ENCODE assay signal across 21 cellular contexts in the genomic region with DNA sequence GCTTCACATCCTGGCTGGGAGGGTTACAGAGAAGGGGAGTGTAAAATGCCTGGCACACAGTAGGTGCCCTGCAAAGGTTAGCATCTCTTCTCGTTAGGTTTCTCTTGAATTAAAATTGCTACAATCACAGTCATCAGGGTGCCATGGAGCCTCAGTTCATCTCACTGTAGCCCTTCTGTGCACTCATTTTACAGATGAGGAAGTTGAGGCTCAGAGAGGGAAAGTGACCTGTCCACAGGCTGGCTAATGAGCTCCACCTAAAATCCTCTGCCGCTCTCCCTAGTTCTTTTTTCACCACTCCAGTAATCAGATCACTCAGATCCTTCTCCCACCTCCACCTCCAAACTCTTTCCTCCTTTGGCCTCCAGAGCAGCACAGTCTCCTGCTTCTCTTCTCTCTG. TPM values are rescaled to one million over a fixed set of nuclear protein-coding genes. Genes with fewer than 3 reads are reported as not detected.
DNase-seq lines count a peak whose midpoint lies in the region; ATAC-seq, FAIRE-seq and TF ChIP-seq lines count a peak whose summit lies in the region.
"Had no signal": no experiment of that assay in that cellular context is flagged by ENCODE, and none has a peak within 500 bp of the region (broad histone marks: within the 10 kb centered on the region; RNA-seq: fewer than 3 reads in every experiment).

No MANE protein-coding gene starts in this region.

- H3K4me3 ChIP-seq in K562 (no peak overlapping the region), neuronal stem cell (ENCODE audit: low read length in 2 of 2) (no peak overlapping the region), pancreas (no peak overlapping the region)
- H3K4me3 ChIP-seq: esophagus squamous epithelium, left lung, SJCRH30, smooth muscle cell, thoracic aorta had no signal

- H3K23ac ChIP-seq in neuronal stem cell (ENCODE audit: low read depth, low read length, poor library complexity), result no peak overlapping the region

- H3K9me3 ChIP-seq in K562 (replicated peaks; ENCODE audit: control insufficient read depth, insufficient read depth, low read depth, low read length) (no peaks in the 10 kb centered on the region), neuronal stem cell (replicated peaks in 1 of 2; ENCODE audit: control insufficient read depth in 2 of 2, insufficient read depth in 1 of 2, low read depth in 1 of 2, low read length in 2 of 2) (no peaks in the 10 kb centered on the region), pancreas (no peaks in the 10 kb centered on the region)
- H3K9me3 ChIP-seq: esophagus squamous epithelium, left lung, SJCRH30, thoracic aorta had no signal

- H3K4me3 Mint-ChIP-seq in T-helper 2 cell treated with Interferon-gamma antibody and Interleukin-4, amounts not matched to agents 5 μg/mL and 100 μg/mL, for 36 hours, result peak overlapping the region; percentile 4
- peak overlapping the region in 1 of 4 donors; percentile 59 for H3K4me3 Mint-ChIP-seq in IgD-negative memory B cell

- intact Hi-C loops in K562 (cut with micrococcal nuclease), result no loop called here
- intact Hi-C loops in pancreas (cut with DNase I), result no loop called here

- CTCF ChIA-PET in K562 (lab: Yijun Ruan, JAX; ENCODE audit: low intra/inter-chr PET ratio), result interaction anchor here (1.6 kb wide), 1 partner anchor 45 kb away, joined by 11 read pairs; no protein-coding TSS in a partner anchor

- H2BK12ac ChIP-seq in neuronal stem cell (ENCODE audit: low read length), result no peak overlapping the region

- no peak overlapping the region for H3K4me2 ChIP-seq in K562 (ENCODE audit: insufficient read depth, low read length)
- no peak overlapping the region for H3K4me2 ChIP-seq in neuronal stem cell (ENCODE audit: insufficient read depth, low read length, poor library complexity, severe bottlenecking)
- H3K4me2 ChIP-seq: smooth muscle cell had no signal

- no peak overlapping the region for H4K8ac ChIP-seq in neuronal stem cell (ENCODE audit: low read depth, low read length)

- no peak for TF ChIP-seq POLR2A in K562 (conservative IDR thresholded peaks at IDR 0.05)

- no TSS peak for BruUV-seq in K562 (replicated peaks; lab: Mats Ljungman, UMichigan)

- no peak overlapping the region for H2BK5ac ChIP-seq in neuronal stem cell (ENCODE audit: low read length)

- H2BK15ac ChIP-seq in neuronal stem cell (ENCODE audit: low read length), result no peak overlapping the region

- no peak for DNase-seq in T-helper 2 cell treated with Interferon-gamma antibody and Interleukin-4, amounts not matched to agents 5 μg/mL and 100 μg/mL, for 36 hours (ENCODE audit: low spot score)
- no peak for DNase-seq in T-helper 2 cell
- DNase-seq in K562 (ENCODE audit: extremely low read depth in 1 of 4, low spot score in 3 of 4), result no peak
- DNase-seq in neuronal stem cell (ENCODE audit: low spot score), result no peak
- no peak for DNase-seq in AG08396 (ENCODE audit: low spot score)
- DNase-seq in pancreas, result no peak
- DNase-seq: 8988T; activated CD4-positive, CD25-positive, alpha-beta regulatory T cell treated with anti-CD3 and anti-CD28 coated beads, Interleukin-2, amount 50 U/mL, for 72 hours; C1 segment of cervical spinal cord; DMS79 treated with DMSO at 0.1 percent for 48 hours; esophagus squamous epithelium; glutamatergic neuron; NCI-H82; SJCRH30 had no signal

- H3K27me3 ChIP-seq in K562 (ENCODE audit: control insufficient read depth in 2 of 2, insufficient read depth in 2 of 2, low read length in 2 of 2), result peaks cover 0 to 8% of the 10 kb centered on the region in 2 experiments; a peak in 3 of 5 replicates
- peaks cover 0 to 20% (median 0%) of the 10 kb centered on the region in 3 experiments for H3K27me3 ChIP-seq in neuronal stem cell (ENCODE audit: control insufficient read depth in 3 of 3, insufficient read depth in 3 of 3, low read depth in 1 of 3, low read length in 3 of 3)
- no peaks in the 10 kb centered on the region for H3K27me3 ChIP-seq in pancreas
- H3K27me3 ChIP-seq: esophagus squamous epithelium, left lung, SJCRH30 had no signal

- 30% methylated on average over 2 of the region's 2 CpGs for WGBS in K562 (ENCODE audit: insufficient coverage, low coverage, missing lambda C conversion rate)
- WGBS in neuronal stem cell (ENCODE audit: extremely low coverage in 2 of 2, insufficient read length in 2 of 2, insufficient replicate concordance in 1 of 2), 2 donors, result no CpG with 5 or more reads among the region's 2 CpGs
- 80 to 87% methylated on average over 2 of the region's 2 CpGs for WGBS in pancreas, 2 donors

- H3K9ac ChIP-seq in K562 (ENCODE audit: insufficient read depth in 1 of 2, low read depth in 2 of 2, low read length in 2 of 2) (no peak overlapping the region), neuronal stem cell (ENCODE audit: low read depth, low read length, poor library complexity) (no peak overlapping the region)

- no peaks in the 10 kb centered on the region for H3K79me2 ChIP-seq in K562 (ENCODE audit: control insufficient read depth, insufficient read depth, low read length)

- ATAC-seq in K562, result no peak
- ATAC-seq in pancreas, result no peak
- ATAC-seq in GM21515 (IDR thresholded peaks at IDR 0.05; ENCODE audit: unreplicated experiment), result no peak
- ATAC-seq: left lung had no signal

- H3K9me1 ChIP-seq in K562 (ENCODE audit: control insufficient read depth, insufficient read depth, low read length), result no peaks in the 10 kb centered on the region

- H3K79me1 ChIP-seq in neuronal stem cell (ENCODE audit: low read depth, low read length), result no peaks in the 10 kb centered on the region

- TF ChIP-seq CTCF in K562 (IDR thresholded peaks at IDR 0.05 in 2 of 3, conservative IDR thresholded peaks at IDR 0.05 in 1 of 3; ENCODE audit: insufficient read depth in 2 of 3, low read depth in 1 of 3, low read length in 3 of 3) (no peak), pancreas (IDR thresholded peaks at IDR 0.05) (no peak)

- no peak overlapping the region for H2BK120ac ChIP-seq in neuronal stem cell (ENCODE audit: low read depth, low read length)

- in situ Hi-C loops in K562 (cut with MboI), result loop anchor here (25.0 kb wide), 1 partner anchor 505 kb away; no protein-coding TSS in a partner anchor

- H2AFZ ChIP-seq in K562 (ENCODE audit: low read depth, low read length) (no peak overlapping the region), neuronal stem cell (ENCODE audit: low read length) (peak overlapping the region; percentile 10)

- POLR2A ChIA-PET in K562 (lab: Yijun Ruan, JAX), result interaction anchor here (0.5 to 2.5 kb wide), 5 partner anchors 10 to 123 kb away, joined by 3 to 6 read pairs (median 3); no protein-coding TSS in a partner anchor

- no peaks in the 10 kb centered on the region for H3K36me3 ChIP-seq in K562 (ENCODE audit: control insufficient read depth, insufficient read depth, low read length)
- H3K36me3 ChIP-seq in neuronal stem cell (replicated peaks in 1 of 2; ENCODE audit: control insufficient read depth in 2 of 2, insufficient read depth in 2 of 2, low read length in 2 of 2), result no peaks in the 10 kb centered on the region
- H3K36me3 ChIP-seq in pancreas, result no peaks in the 10 kb centered on the region
- H3K36me3 ChIP-seq: esophagus squamous epithelium, SJCRH30, thoracic aorta had no signal

- no peak overlapping the region for H3K18ac ChIP-seq in neuronal stem cell (ENCODE audit: low read length)

- H4K20me1 ChIP-seq in K562 (replicated peaks; ENCODE audit: control insufficient read depth, insufficient read depth, low read length), result 0 out of 2 replicates have a peak, but pooled peaks cover 6% of the 10 kb centered on the region

- H3K4ac ChIP-seq in neuronal stem cell (ENCODE audit: low read length), result no peak overlapping the region

- peak overlapping the region; percentile 87 for H3K27ac Mint-ChIP-seq in T-helper 2 cell treated with Interferon-gamma antibody and Interleukin-4, amounts not matched to agents 5 μg/mL and 100 μg/mL, for 36 hours
- H3K27ac Mint-ChIP-seq in IgD-negative memory B cell, result peak overlapping the region; percentile 3 to 70 (median 6)

- H3K36me3 Mint-ChIP-seq in T-helper 2 cell treated with Interferon-gamma antibody and Interleukin-4, amounts not matched to agents 5 μg/mL and 100 μg/mL, for 36 hours (ENCODE audit: low read depth), result peaks cover 2% of the 10 kb centered on the region
- peaks cover 2% of the 10 kb centered on the region for H3K36me3 Mint-ChIP-seq in IgD-negative memory B cell

- no peak overlapping the region for H3K14ac ChIP-seq in neuronal stem cell (ENCODE audit: low read length)

- peaks cover 30% of the 10 kb centered on the region for H3K4me1 Mint-ChIP-seq in T-helper 2 cell treated with Interferon-gamma antibody and Interleukin-4, amounts not matched to agents 5 μg/mL and 100 μg/mL, for 36 hours (ENCODE audit: low read depth)
- H3K4me1 Mint-ChIP-seq in IgD-negative memory B cell, result peaks cover 13 to 21% (median 19%) of the 10 kb centered on the region in 3 donors

- TF ChIP-seq EP300 in K562 (IDR thresholded peaks at IDR 0.05; ENCODE audit: low read length), result no peak

- H3K27me3 Mint-ChIP-seq in T-helper 2 cell treated with Interferon-gamma antibody and Interleukin-4, amounts not matched to agents 5 μg/mL and 100 μg/mL, for 36 hours (ENCODE audit: low read depth), result no peaks in the 10 kb centered on the region
- no peaks in the 10 kb centered on the region for H3K27me3 Mint-ChIP-seq in IgD-negative memory B cell

- FAIRE-seq in K562 (lab: Jason Lieb, UNC), result no peak
- FAIRE-seq in pancreas (lab: Jason Lieb, UNC), result no peak

- H3K4me1 ChIP-seq in K562 (replicated peaks in 1 of 2; ENCODE audit: control insufficient read depth in 2 of 2, insufficient read depth in 2 of 2, low read length in 2 of 2) (peaks cover 20 to 29% of the 10 kb centered on the region in 2 experiments), neuronal stem cell (ENCODE audit: control insufficient read depth in 2 of 2, insufficient read depth in 1 of 2, low read depth in 1 of 2, low read length in 2 of 2) (peaks cover 2 to 8% of the 10 kb centered on the region in 2 donors), pancreas (no peaks in the 10 kb centered on the region)
- H3K4me1 ChIP-seq: SJCRH30 had no signal

- H3K27ac ChIP-seq in K562 (ENCODE audit: extremely low read depth, low read depth, low read length), result no peak overlapping the region
- no peak overlapping the region for H3K27ac ChIP-seq in neuronal stem cell (replicated peaks; ENCODE audit: low read length)
- no peak overlapping the region for H3K27ac ChIP-seq in pancreas
- H3K27ac ChIP-seq: SJCRH30, thoracic aorta had no signal

- no peak overlapping the region for H2AK5ac ChIP-seq in neuronal stem cell (ENCODE audit: low read depth, low read length)

- no peak overlapping the region for H4K91ac ChIP-seq in neuronal stem cell (ENCODE audit: low read depth, low read length, poor library complexity)

- H3K9me3 Mint-ChIP-seq in T-helper 2 cell treated with Interferon-gamma antibody and Interleukin-4, amounts not matched to agents 5 μg/mL and 100 μg/mL, for 36 hours, result no peaks in the 10 kb centered on the region
- no peaks in the 10 kb centered on the region for H3K9me3 Mint-ChIP-seq in IgD-negative memory B cell

- no peak for TF ChIP-seq RAD21 in K562 (CRISPR knock-in tag; conservative IDR thresholded peaks at IDR 0.05 in 1 of 2, IDR thresholded peaks at IDR 0.05 in 1 of 2)

RNA-seq across cellular contexts. Expression of a gene that starts 13.5 kb away (rescaled TPM):
- polyA plus RNA-seq in IgD-negative memory B cell (1.1 TPM), K562 (2011; rRNA removed) (3.1 and 4.2 TPM in 2 replicates), K562 (2014; fragmentation: Illumina TruSeq; extraction: Trizol) (5.4 and 9.5 TPM in 2 replicates), K562 (2014; fragmentation: Nextera tagmentation; extraction: Ambion mirVana) (under 1 TPM; 0.21 to 0.59 TPM), K562 (2014; rRNA removed) (8.5 and 9.0 TPM in 2 replicates), pancreas (10 to 100 TPM; 16.3 to 27.5 TPM)
- total RNA-seq in K562 (2011; cell fraction: chromatin; rRNA removed; ENCODE audit: low replicate concordance), result 62.5 and 101 TPM in 2 replicates
- 36.7 and 38.9 TPM in 2 replicates for total RNA-seq in K562 (2011; cell fraction: nucleolus; rRNA removed)
- total RNA-seq in K562 (2011; cell fraction: nucleoplasm; rRNA removed), result 49.2 and 72.8 TPM in 2 replicates
- total RNA-seq in K562 (2014; rRNA removed) (7.9 and 12.5 TPM in 2 replicates), K562 (2014; rRNA removed; fragmentation: Illumina TruSeq; extraction: Trizol) (3.6 and 4.6 TPM in 2 replicates), K562 (2015; rRNA removed; fragmentation: Illumina TruSeq; extraction: Trizol) (4.7 and 4.8 TPM in 2 replicates), K562 (2021) (36.4 and 37.8 TPM in 2 replicates), pancreas (10 to 100 TPM; 10.4 to 22.4 (median 13.7) TPM)
- polyA plus RNA-seq in K562 (2011; cell fraction: cytosol; rRNA removed), result 2.3 and 3.9 TPM in 2 replicates
- 13.3 and 21.8 TPM in 2 replicates for polyA plus RNA-seq in K562 (2011; cell fraction: nucleus; rRNA removed)
- 13.7 and 18.2 TPM in 2 replicates for polyA plus RNA-seq in K562 (2012)
- 3.7 and 9.1 TPM in 2 replicates for polyA minus RNA-seq in K562 (2011; rRNA and poly(A)+ RNA removed)
- 12.2 and 15.2 TPM in 2 replicates for polyA minus RNA-seq in K562 (2011; cell fraction: cytosol; rRNA and poly(A)+ RNA removed)
- 10.6 and 11.6 TPM in 2 replicates for polyA minus RNA-seq in K562 (2011; cell fraction: nucleus; rRNA and poly(A)+ RNA removed)
- polyA plus RNA-seq in neuronal stem cell (2013, experiment 1 of 2), result 22.9 TPM
- 22.9 TPM for polyA plus RNA-seq in neuronal stem cell (2013, experiment 2 of 2)

RNA-seq across cellular contexts. Expression of a gene that starts 17.6 kb away (rescaled TPM):
- polyA plus RNA-seq in IgD-negative memory B cell (72.0 TPM), K562 (2011; rRNA removed) (0.04 TPM in 1 of 2 replicates, not detected in the other), K562 (2014; fragmentation: Illumina TruSeq; extraction: Trizol) (not detected in 2 replicates), K562 (2014; fragmentation: Nextera tagmentation; extraction: Ambion mirVana) (not detected), K562 (2014; rRNA removed) (not detected in 2 replicates), pancreas (1 to 10 TPM; 3.6 to 5.8 TPM)
- total RNA-seq in K562 (2011; cell fraction: chromatin; rRNA removed; ENCODE audit: low replicate concordance), result not detected in 2 replicates
- total RNA-seq in K562 (2011; cell fraction: nucleolus; rRNA removed), result not detected in 2 replicates
- total RNA-seq in K562 (2011; cell fraction: nucleoplasm; rRNA removed), result not detected in 2 replicates
- total RNA-seq in K562 (2014; rRNA removed) (not detected in 2 replicates), K562 (2014; rRNA removed; fragmentation: Illumina TruSeq; extraction: Trizol) (not detected in 2 replicates), K562 (2015; rRNA removed; fragmentation: Illumina TruSeq; extraction: Trizol) (not detected in 2 replicates), K562 (2021) (0.11 and 0.38 TPM in 2 replicates), pancreas (1 to 10 TPM in 4 of 6 donors, under 1 TPM in 2; 0.51 to 6.8 (median 2.5) TPM)
- polyA plus RNA-seq in K562 (2011; cell fraction: cytosol; rRNA removed), result 0.06 TPM in 1 of 2 replicates, not detected in the other
- polyA plus RNA-seq in K562 (2011; cell fraction: nucleus; rRNA removed), result 0.20 TPM in 1 of 2 replicates, not detected in the other
- polyA plus RNA-seq in K562 (2012), result not detected in 2 replicates
- polyA minus RNA-seq in K562 (2011; rRNA and poly(A)+ RNA removed), result not detected in 2 replicates
- not detected in 2 replicates for polyA minus RNA-seq in K562 (2011; cell fraction: cytosol; rRNA and poly(A)+ RNA removed)
- polyA minus RNA-seq in K562 (2011; cell fraction: nucleus; rRNA and poly(A)+ RNA removed), result not detected in 2 replicates
- polyA plus RNA-seq in neuronal stem cell (2013, experiment 1 of 2), result 0.03 TPM
- polyA plus RNA-seq in neuronal stem cell (2013, experiment 2 of 2), result 0.01 TPM
- total RNA-seq: H4, MCF 10A, SJCRH30 had no signal

RNA-seq across cellular contexts. Expression of a gene that starts 54.6 kb away (rescaled TPM):
- polyA plus RNA-seq in IgD-negative memory B cell, result 68.2 TPM
- 0.67 TPM in 1 of 2 replicates, not detected in the other for total RNA-seq in K562 (2011; cell fraction: chromatin; rRNA removed; ENCODE audit: low replicate concordance)
- total RNA-seq in K562 (2011; cell fraction: nucleolus; rRNA removed), result 2.6 and 3.8 TPM in 2 replicates
- total RNA-seq in K562 (2011; cell fraction: nucleoplasm; rRNA removed), result 1.1 and 2.4 TPM in 2 replicates
- total RNA-seq in K562 (2014; rRNA removed), result 4.5 and 4.7 TPM in 2 replicates
- 0.99 and 1.0 TPM in 2 replicates for total RNA-seq in K562 (2014; rRNA removed; fragmentation: Illumina TruSeq; extraction: Trizol)
- 1.6 and 2.2 TPM in 2 replicates for total RNA-seq in K562 (2015; rRNA removed; fragmentation: Illumina TruSeq; extraction: Trizol)
- 3.8 and 5.0 TPM in 2 replicates for total RNA-seq in K562 (2021)
- 2.0 and 2.7 TPM in 2 replicates for polyA plus RNA-seq in K562 (2011; rRNA removed)
- 3.4 and 3.9 TPM in 2 replicates for polyA plus RNA-seq in K562 (2011; cell fraction: cytosol; rRNA removed)
- polyA plus RNA-seq in K562 (2011; cell fraction: nucleus; rRNA removed), result 0.55 and 1.0 TPM in 2 replicates
- 8.1 and 10.3 TPM in 2 replicates for polyA plus RNA-seq in K562 (2012)
- polyA plus RNA-seq in K562 (2014; fragmentation: Illumina TruSeq; extraction: Trizol), result 2.4 and 2.9 TPM in 2 replicates
- polyA plus RNA-seq in K562 (2014; fragmentation: Nextera tagmentation; extraction: Ambion mirVana), result under 1 TPM; 0.17 to 0.76 TPM
- 4.0 and 4.4 TPM in 2 replicates for polyA plus RNA-seq in K562 (2014; rRNA removed)
- polyA minus RNA-seq in K562 (2011; rRNA and poly(A)+ RNA removed), result 0.60 TPM in 1 of 2 replicates, not detected in the other
- polyA minus RNA-seq in K562 (2011; cell fraction: cytosol; rRNA and poly(A)+ RNA removed), result 1.4 and 2.8 TPM in 2 replicates
- polyA minus RNA-seq in K562 (2011; cell fraction: nucleus; rRNA and poly(A)+ RNA removed), result not detected in 2 replicates
- 19.2 TPM for polyA plus RNA-seq in neuronal stem cell (2013, experiment 1 of 2)
- 19.4 TPM for polyA plus RNA-seq in neuronal stem cell (2013, experiment 2 of 2)
- 10 to 100 TPM in 5 of 6 donors, 1 to 10 TPM in 1; 7.8 to 67.4 (median 28.8) TPM for total RNA-seq in pancreas
- 100 to 1,000 TPM in 1 of 2 donors, 10 to 100 TPM in 1; 54.6 to 186 TPM for polyA plus RNA-seq in pancreas

Comparison
In these comparisons a context has a peak if more than half of its experiments do, and no peak if none do; other contexts are left out.
1. RNA of a gene that starts 17.6 kb away (polyA plus RNA-seq): 72.0 TPM in IgD-negative memory B cell (single experiment); 3.6 to 5.8 TPM in pancreas and 0.04 to 0.20 TPM in K562; every median in the first group is over 10 times any median in the second.